29 cellular contexts compared by ENCODE assay signal in genomic region chr10:74635655-74636054, GRCh38.
"Had no signal": no experiment of that assay in that cellular context is flagged by ENCODE, and none has a peak within 500 bp of the region (broad histone marks: within the 10 kb centered on the region; RNA-seq: fewer than 3 reads in every experiment).

No MANE protein-coding gene starts in this region.

- H3K27ac ChIP-seq: colonic mucosa, coronary artery, dorsolateral prefrontal cortex, epithelial cell of prostate, esophagus muscularis mucosa, esophagus squamous epithelium, foreskin keratinocyte, gastrocnemius medialis, gastroesophageal sphincter, heart left ventricle, heart right ventricle had no signal

- ATAC-seq: effector memory CD8-positive, alpha-beta T cell; esophagus mucosa; foreskin keratinocyte; gastrocnemius medialis; gastroesophageal sphincter; heart left ventricle; heart right ventricle had no signal

- H3K4me3 ChIP-seq: colonic mucosa, coronary artery, dorsolateral prefrontal cortex, esophagus muscularis mucosa, esophagus squamous epithelium, gastrocnemius medialis, gastroesophageal sphincter, heart left ventricle, heart right ventricle had no signal

- FAIRE-seq: colon, endometrium, endothelial cell of umbilical vein, frontal cortex had no signal

- H3K27me3 Mint-ChIP-seq: dendritic cell treated with granulocyte-macrophage colony-stimulating factor and Interleukin-4, amounts not matched to agents 40 ng/mL and 50 ng/mL, for 4 days; effector memory CD8-positive, alpha-beta T cell had no signal

- H3K27me3 ChIP-seq: colonic mucosa, dorsolateral prefrontal cortex, esophagus muscularis mucosa, esophagus squamous epithelium, foreskin keratinocyte, gastrocnemius medialis, gastroesophageal sphincter, heart left ventricle, heart right ventricle had no signal

- H3K4me3 Mint-ChIP-seq: dendritic cell treated with granulocyte-macrophage colony-stimulating factor and Interleukin-4, amounts not matched to agents 40 ng/mL and 50 ng/mL, for 4 days; effector memory CD8-positive, alpha-beta T cell; endodermal cell had no signal

- H3K9me3 ChIP-seq: colonic mucosa had no signal

- DNase-seq: colonic mucosa; cortex of kidney; dermis blood vessel endothelial cell; dorsolateral prefrontal cortex; effector CD4-positive, alpha-beta T cell; effector CD8-positive, alpha-beta T cell; effector memory CD4-positive, alpha-beta T cell; effector memory CD8-positive, alpha-beta T cell; endodermal cell; erythroblast; esophagus squamous epithelium; foreskin fibroblast; foreskin keratinocyte; foreskin melanocyte; gastrocnemius medialis; glutamatergic neuron; head of caudate nucleus; heart left ventricle; heart right ventricle had no signal

- H3K4me1 ChIP-seq: colonic mucosa, foreskin keratinocyte had no signal

- H3K36me3 ChIP-seq: colonic mucosa, esophagus muscularis mucosa, gastroesophageal sphincter, heart left ventricle, heart right ventricle had no signal

- H3K27ac Mint-ChIP-seq: dendritic cell treated with granulocyte-macrophage colony-stimulating factor and Interleukin-4, amounts not matched to agents 40 ng/mL and 50 ng/mL, for 4 days; effector memory CD8-positive, alpha-beta T cell; endodermal cell had no signal
